ENCODE assay signal across 8 cellular contexts in the genomic region with DNA sequence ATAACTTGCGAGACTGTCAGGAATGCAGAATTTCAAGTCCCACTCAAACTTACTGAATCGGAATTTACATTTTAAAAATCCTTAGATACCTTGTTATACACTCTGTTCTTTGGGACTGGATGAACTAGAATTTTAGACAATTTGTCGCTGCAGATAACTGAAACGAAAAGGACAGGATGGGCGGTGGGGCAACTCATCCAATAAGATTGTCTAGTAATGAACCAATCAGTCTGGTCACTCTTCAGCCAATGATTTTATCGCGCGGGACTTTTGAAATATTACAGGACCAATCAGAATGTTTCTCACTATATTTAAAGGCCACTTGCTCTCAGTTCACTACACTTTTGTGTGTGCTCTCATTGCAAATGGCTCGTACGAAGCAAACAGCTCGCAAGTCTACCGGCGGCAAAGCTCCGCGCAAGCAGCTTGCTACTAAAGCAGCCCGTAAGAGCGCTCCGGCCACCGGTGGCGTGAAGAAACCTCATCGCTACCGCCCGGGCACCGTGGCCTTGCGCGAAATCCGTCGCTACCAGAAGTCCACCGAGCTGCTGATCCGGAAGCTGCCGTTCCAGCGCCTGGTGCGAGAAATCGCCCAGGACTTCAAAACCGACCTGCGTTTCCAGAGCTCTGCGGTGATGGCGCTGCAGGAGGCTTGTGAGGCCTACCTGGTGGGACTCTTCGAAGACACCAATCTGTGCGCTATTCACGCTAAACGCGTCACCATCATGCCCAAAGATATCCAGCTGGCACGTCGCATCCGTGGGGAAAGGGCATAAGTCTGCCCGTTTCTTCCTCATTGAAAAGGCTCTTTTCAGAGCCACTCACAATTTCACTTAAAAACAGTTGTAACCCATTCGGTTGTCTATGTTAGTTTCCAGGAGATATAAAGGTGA. TPM values are rescaled to one million over a fixed set of nuclear protein-coding genes. Genes with fewer than 3 reads are reported as not detected.
DNase-seq lines count a peak whose midpoint lies in the region; ATAC-seq, FAIRE-seq and TF ChIP-seq lines count a peak whose summit lies in the region.

No MANE protein-coding gene starts in this region.

- ATAC-seq in HG02840 (IDR thresholded peaks at IDR 0.05; ENCODE audit: low FRiP score, unreplicated experiment) (peak; percentile 50), memory B cell (ENCODE audit: low read depth) (peak; percentile 54)
- peak; percentile 79 for ATAC-seq in stimulated activated memory B cell treated with anti-CD40 and anti-IgM and Interleukin-4, amounts not matched to agents 10 μg/mL and 1 μg/mL and 100 μg/mL, for 72 hours

- peak; percentile 92 for FAIRE-seq in GM12892 (lab: Jason Lieb, UNC)

- peaks cover 12% of the 10 kb centered on the region for H3K4me1 Mint-ChIP-seq in memory B cell
- H3K4me1 Mint-ChIP-seq in stimulated activated memory B cell treated with anti-CD40 and anti-IgM and Interleukin-4, amounts not matched to agents 10 μg/mL and 1 μg/mL and 100 μg/mL, for 72 hours: peaks cover 22% of the 10 kb centered on the region

- H3K27me3 Mint-ChIP-seq in memory B cell: no peaks in the 10 kb centered on the region
- no peaks in the 10 kb centered on the region for H3K27me3 Mint-ChIP-seq in stimulated activated memory B cell treated with anti-CD40 and anti-IgM and Interleukin-4, amounts not matched to agents 10 μg/mL and 1 μg/mL and 100 μg/mL, for 72 hours

- DNase-seq in GM12892 (ENCODE audit: insufficient read length) (no peak), NCI-H2029 (lab: John Stamatoyannopoulos, UW) (peak; percentile 97), dermis microvascular lymphatic vessel endothelial cell (ENCODE audit: low read depth in 2 of 2) (peak; percentile 92 to 95), memory B cell (ENCODE audit: low spot score in 2 of 2) (peak; percentile 71 to 79), iPS-NIHi7 (ENCODE audit: extremely low spot score) (no peak)
- DNase-seq in activated CD4-positive, alpha-beta T cell treated with anti-CD3 and anti-CD28 coated beads, Interleukin-2, amount 50 U/mL, for 1 hour: peak; percentile 64

- peak overlapping the region; percentile 92 for H3K4me3 Mint-ChIP-seq in memory B cell
- H3K4me3 Mint-ChIP-seq in stimulated activated memory B cell treated with anti-CD40 and anti-IgM and Interleukin-4, amounts not matched to agents 10 μg/mL and 1 μg/mL and 100 μg/mL, for 72 hours: peak overlapping the region; percentile 80

- TF ChIP-seq POLR2A in GM12892 (IDR thresholded peaks at IDR 0.05; ENCODE audit: low read depth, low read length): peak; percentile 96

- H3K9me3 Mint-ChIP-seq in memory B cell: no peaks in the 10 kb centered on the region
- peaks cover 2% of the 10 kb centered on the region for H3K9me3 Mint-ChIP-seq in stimulated activated memory B cell treated with anti-CD40 and anti-IgM and Interleukin-4, amounts not matched to agents 10 μg/mL and 1 μg/mL and 100 μg/mL, for 72 hours

- no peaks in the 10 kb centered on the region for H3K36me3 Mint-ChIP-seq in memory B cell
- H3K36me3 Mint-ChIP-seq in stimulated activated memory B cell treated with anti-CD40 and anti-IgM and Interleukin-4, amounts not matched to agents 10 μg/mL and 1 μg/mL and 100 μg/mL, for 72 hours: no peaks in the 10 kb centered on the region

- peak overlapping the region; percentile 97 for H3K27ac Mint-ChIP-seq in memory B cell
- peak overlapping the region; percentile 95 for H3K27ac Mint-ChIP-seq in stimulated activated memory B cell treated with anti-CD40 and anti-IgM and Interleukin-4, amounts not matched to agents 10 μg/mL and 1 μg/mL and 100 μg/mL, for 72 hours

RNA-seq across cellular contexts. Expression of a gene that starts 41.9 kb away (rescaled TPM):
- 4.4 TPM for polyA plus RNA-seq in GM12892 (2012; ENCODE audit: missing spikeins)
- total RNA-seq in dermis microvascular lymphatic vessel endothelial cell: 2.4 and 3.0 TPM in 2 replicates

Comparison
In these comparisons a context has a peak if more than half of its experiments do, and no peak if none do; other contexts are left out.
1. DNase-seq: peak in NCI-H2029 (single experiment), activated CD4-positive, alpha-beta T cell treated with anti-CD3 and anti-CD28 coated beads, Interleukin-2, amount 50 U/mL, for 1 hour (single experiment), dermis microvascular lymphatic vessel endothelial cell (2 of 2) and memory B cell (2 of 2); none in GM12892 (single experiment) and iPS-NIHi7 (single experiment).
2. Peak in every context shown above with its lines, with median percentiles within 50 percentile points of each other: ATAC-seq.